22 cellular contexts compared by ENCODE assay signal in genomic region chr5:126681970-126682369, GRCh38.
"Had no signal": no experiment of that assay in that cellular context is flagged by ENCODE, and none has a peak within 500 bp of the region (broad histone marks: within the 10 kb centered on the region; RNA-seq: fewer than 3 reads in every experiment).

No MANE protein-coding gene starts in this region.

- DNase-seq: activated T-cell treated with anti-CD3 and anti-CD28 coated beads, Interleukin-2, amount 50 U/mL, for 1 hour; cerebellar nuclear complex; endodermal cell; esophagus squamous epithelium; foreskin keratinocyte; kidney; nephron progenitor cell; nucleus accumbens; right lobe of liver; stimulated activated CD4-positive, alpha-beta T cell treated with anti-CD3 and anti-CD28 coated beads, Interleukin-1b, Interleukin-23, amount 100 ng/mL, for 48 hours; stomach; T-helper 1 cell had no signal

- H3K27me3 Mint-ChIP-seq: activated T-helper 17 cell treated with anti-CD3 and anti-CD28 coated beads, Interleukin-2, amount 50 U/mL, for 72 hours had no signal

- H3K27ac Mint-ChIP-seq: activated naive CD4-positive, alpha-beta T cell treated with anti-CD3 and anti-CD28 coated beads, Interleukin-2, amount 50 U/mL, for 72 hours; activated T-helper 17 cell treated with anti-CD3 and anti-CD28 coated beads, Interleukin-2, amount 50 U/mL, for 72 hours; endodermal cell; nephron progenitor cell; stimulated activated memory B cell treated with anti-CD40 and anti-IgM and Interleukin-4, amounts not matched to agents 10 μg/mL and 1 μg/mL and 100 μg/mL, for 72 hours; WTC11 had no signal

- H3K36me3 Mint-ChIP-seq: stimulated activated memory B cell treated with anti-CD40 and anti-IgM and Interleukin-4, amounts not matched to agents 10 μg/mL and 1 μg/mL and 100 μg/mL, for 72 hours; WTC11 had no signal

- H3K9me3 Mint-ChIP-seq: activated T-helper 17 cell treated with anti-CD3 and anti-CD28 coated beads, Interleukin-2, amount 50 U/mL, for 72 hours; endodermal cell; nephron progenitor cell; stimulated activated memory B cell treated with anti-CD40 and anti-IgM and Interleukin-4, amounts not matched to agents 10 μg/mL and 1 μg/mL and 100 μg/mL, for 72 hours; WTC11 had no signal

- H3K4me3 ChIP-seq: ascending aorta, coronary artery, esophagus squamous epithelium, lung, right lobe of liver, skin epidermis, stomach, suprapubic skin, tibial nerve had no signal

- H3K4me3 Mint-ChIP-seq: activated T-helper 17 cell treated with anti-CD3 and anti-CD28 coated beads, Interleukin-2, amount 50 U/mL, for 72 hours; endodermal cell; nephron progenitor cell; stimulated activated memory B cell treated with anti-CD40 and anti-IgM and Interleukin-4, amounts not matched to agents 10 μg/mL and 1 μg/mL and 100 μg/mL, for 72 hours; WTC11 had no signal

- ATAC-seq: activated naive CD4-positive, alpha-beta T cell treated with anti-CD3 and anti-CD28 coated beads, Interleukin-2, amount 50 U/mL, for 72 hours; activated T-helper 17 cell treated with anti-CD3 and anti-CD28 coated beads, Interleukin-2, amount 50 U/mL, for 72 hours; foreskin keratinocyte; right lobe of liver; stimulated activated memory B cell treated with anti-CD40 and anti-IgM and Interleukin-4, amounts not matched to agents 10 μg/mL and 1 μg/mL and 100 μg/mL, for 72 hours; WTC11 had no signal
